In the genomic region with DNA sequence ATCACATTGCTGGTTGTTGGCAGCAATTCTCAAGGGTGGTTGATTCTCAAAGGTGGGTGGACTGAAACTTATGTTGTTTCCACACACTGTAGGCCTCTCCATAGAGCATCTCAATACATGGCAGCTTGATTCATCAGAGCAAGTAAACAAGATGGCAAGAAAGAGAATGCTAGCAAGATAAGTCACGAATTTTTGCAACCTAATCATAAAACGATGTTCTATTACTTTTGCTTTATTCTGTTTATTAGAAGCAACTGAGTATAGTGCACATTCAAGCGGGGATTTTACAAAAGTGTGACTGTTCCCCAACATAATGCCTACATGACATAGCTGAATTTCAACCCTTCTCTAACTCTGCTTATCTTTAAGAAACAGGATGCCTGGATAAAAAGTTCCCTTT, we compare ENCODE assay signal across 8 cellular contexts.
"Had no signal": no experiment of that assay in that cellular context is flagged by ENCODE, and none has a peak within 500 bp of the region (broad histone marks: within the 10 kb centered on the region; RNA-seq: fewer than 3 reads in every experiment).

No MANE protein-coding gene starts in this region.

- ATAC-seq: HCT116 had no signal

- H3K27ac ChIP-seq: GM23248, HL-60 had no signal

- H3K4me3 ChIP-seq: GM23248, HAP-1 had no signal

- H2AFZ ChIP-seq: GM23248 had no signal

- H3K9me3 ChIP-seq: HAP-1 had no signal

- H3K9ac ChIP-seq: GM23248 had no signal

- DNase-seq: GM23248, GOT3, H7, HFFc6, KG1 had no signal

- H3K4me1 ChIP-seq: HAP-1 had no signal

- H3K36me3 ChIP-seq: HAP-1 had no signal
